In the genomic region with DNA sequence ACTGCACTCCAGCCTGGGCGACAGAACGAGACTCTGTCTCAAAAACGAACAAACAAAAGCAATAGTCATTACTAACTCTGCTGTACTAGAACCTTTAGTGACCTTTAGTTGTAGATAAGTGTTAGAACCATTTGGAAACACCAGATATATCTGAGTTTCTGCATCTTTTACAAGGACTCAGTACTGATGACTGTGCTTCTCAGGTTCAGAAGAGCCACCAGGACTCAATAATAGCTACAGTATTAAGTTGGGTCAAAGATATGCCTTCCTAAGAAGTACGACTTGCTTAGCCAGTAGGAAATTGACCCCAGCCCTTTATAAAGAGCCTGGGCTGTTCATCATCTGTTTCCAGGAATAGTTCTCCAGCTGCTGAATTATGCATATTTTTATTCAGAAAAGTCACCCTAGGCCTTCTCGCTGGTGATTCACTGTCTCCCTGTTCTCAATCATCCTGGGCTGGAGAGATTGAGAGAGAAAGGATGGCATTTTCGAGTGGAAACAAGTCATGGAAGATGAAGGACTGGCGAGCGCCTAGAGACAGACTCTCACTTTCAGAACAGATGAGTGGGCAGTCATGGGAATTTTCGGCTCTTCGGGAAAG, we compare ENCODE assay signal across 21 cellular contexts.
DNase-seq lines count a peak whose midpoint lies in the region; ATAC-seq and TF ChIP-seq lines count a peak whose summit lies in the region.
"Had no signal": no experiment of that assay in that cellular context is flagged by ENCODE, and none has a peak within 500 bp of the region (broad histone marks: within the 10 kb centered on the region; RNA-seq: fewer than 3 reads in every experiment).

No MANE protein-coding gene starts in this region.

- DNase-seq in LHCN-M2 (ENCODE audit: low read depth) (peak; percentile 38), amniotic stem cell (lab: John Stamatoyannopoulos, UW) (peak; percentile 29), hepatic stellate cell (ENCODE audit: low spot score) (peak; percentile 19), NOMO-1 treated with dmso at 0.1 percent for 144 hours (lab: John Stamatoyannopoulos, UW; ENCODE audit: unreplicated experiment) (no peak), Calu3 (no peak), activated gamma-delta T cell (lab: John Stamatoyannopoulos, UW) (no peak)
- DNase-seq: BE2C; CD4-positive, alpha-beta memory T cell; DMS79 treated with DMSO at 0.1 percent for 48 hours; GOT3; KBM-7; NCI-H1417 treated with DMSO at 0.1 percent for 48 hours; NCI-H1930; NCI-H2171; NCI-H446; NK-92 treated with Interleukin-12 subunit alpha and Interleukin-12 subunit beta, amount 100 ng/mL, for 24 hours; OCI-M1; SIG-M5 had no signal

- H3K4me2 ChIP-seq in skeletal muscle satellite cell (ENCODE audit: low read length): peak overlapping the region; percentile 29

- no peak overlapping the region for H3K9ac ChIP-seq in skeletal muscle satellite cell (ENCODE audit: low read depth, low read length)

- H3K4me1 ChIP-seq in skeletal muscle satellite cell (ENCODE audit: control insufficient read depth, insufficient read depth, low read length): peaks cover 9% of the 10 kb centered on the region
- H3K4me1 ChIP-seq: BE2C had no signal

- ATAC-seq in GM21526 (IDR thresholded peaks at IDR 0.05; ENCODE audit: low FRiP score, unreplicated experiment): no peak
- ATAC-seq: GM12878 had no signal

- no peak overlapping the region for H3K4me3 Mint-ChIP-seq in Calu3 (ENCODE audit: low read depth, unreplicated experiment)
- H3K4me3 Mint-ChIP-seq: CD4-positive, alpha-beta memory T cell had no signal

- intact Hi-C loops in Calu3 (cut with micrococcal nuclease; ENCODE audit: unreplicated experiment): no loop called here

- BruUV-seq in Calu3 (replicated peaks; lab: Mats Ljungman, UMichigan): no TSS peak

- no peaks in the 10 kb centered on the region for H3K9me3 Mint-ChIP-seq in Calu3 (ENCODE audit: low read depth, unreplicated experiment)
- H3K9me3 Mint-ChIP-seq: CD4-positive, alpha-beta memory T cell had no signal

- no peak overlapping the region for H3K4me3 ChIP-seq in skeletal muscle satellite cell (ENCODE audit: low read length)
- H3K4me3 ChIP-seq: GM12878 had no signal

- H3K9me3 ChIP-seq in skeletal muscle satellite cell (replicated peaks; ENCODE audit: low read length): no peaks in the 10 kb centered on the region
- H3K9me3 ChIP-seq: BE2C had no signal

- no peaks in the 10 kb centered on the region for H3K4me1 Mint-ChIP-seq in Calu3 (ENCODE audit: low read depth, unreplicated experiment)

- no peaks in the 10 kb centered on the region for H3K36me3 Mint-ChIP-seq in Calu3 (ENCODE audit: insufficient read depth, unreplicated experiment)

- CTCF ChIA-PET in Calu3 (lab: Charles Lee): no interaction called here

- H3K27me3 ChIP-seq in skeletal muscle satellite cell (ENCODE audit: control insufficient read depth, insufficient read depth, low read length): no peaks in the 10 kb centered on the region
- H3K27me3 ChIP-seq: BE2C had no signal

- no peak for TF ChIP-seq CTCF in Calu3 (IDR thresholded peaks at IDR 0.05; ENCODE audit: unreplicated experiment)

- H3K36me3 ChIP-seq in skeletal muscle satellite cell (ENCODE audit: insufficient read depth, low read length): no peaks in the 10 kb centered on the region
- H3K36me3 ChIP-seq: BE2C had no signal

- no peak overlapping the region for H3K27ac Mint-ChIP-seq in Calu3 (ENCODE audit: unreplicated experiment)
- H3K27ac Mint-ChIP-seq: CD4-positive, alpha-beta memory T cell had no signal

- H3K27me3 Mint-ChIP-seq in Calu3 (ENCODE audit: unreplicated experiment): peaks cover 51% of the 10 kb centered on the region
- H3K27me3 Mint-ChIP-seq: CD4-positive, alpha-beta memory T cell had no signal

Comparison
In these comparisons a context has a peak if more than half of its experiments do, and no peak if none do; other contexts are left out.
1. DNase-seq: peak in LHCN-M2 (single experiment), amniotic stem cell (single experiment) and hepatic stellate cell (single experiment); none in NOMO-1 treated with dmso at 0.1 percent for 144 hours (single experiment), Calu3 (single experiment) and activated gamma-delta T cell (single experiment).